In genomic region chr3:125042725-125043406, GRCh38 we compare ENCODE assay signal across 1 cellular context.
TF ChIP-seq lines count a peak whose summit lies in the region.

No MANE protein-coding gene starts in this region.

TF ChIP-seq in H1, 55 proteins besides CTCF, POLR2A, EP300 and RAD21 (continued from another document):
- TF ChIP-seq EGR1 (IDR thresholded peaks at IDR 0.05; ENCODE audit: borderline replicate concordance, low read depth, low read length), result no peak
- TF ChIP-seq TBP (IDR thresholded peaks at IDR 0.05; ENCODE audit: low read depth, low read length), result no peak
- no peak for TF ChIP-seq PHF8 (conservative IDR thresholded peaks at IDR 0.05; ENCODE audit: low read depth, low read length)
- no peak for TF ChIP-seq USF2 (IDR thresholded peaks at IDR 0.05; ENCODE audit: low read length)
- no peak for TF ChIP-seq CHD2 (IDR thresholded peaks at IDR 0.05; ENCODE audit: low read length)
- no peak for TF ChIP-seq BACH1 (IDR thresholded peaks at IDR 0.05; ENCODE audit: low read length)
- TF ChIP-seq HDAC6 (IDR thresholded peaks at IDR 0.05; ENCODE audit: low read depth, low read length), result no peak
- no peak for TF ChIP-seq CTBP2 (IDR thresholded peaks at IDR 0.05; ENCODE audit: borderline replicate concordance, insufficient read depth, insufficient read length, low read length)
- TF ChIP-seq TCF12 (IDR thresholded peaks at IDR 0.05; ENCODE audit: low read depth, low read length), result no peak
- TF ChIP-seq MAFK (IDR thresholded peaks at IDR 0.05; ENCODE audit: low read depth, low read length), result no peak
- no peak for TF ChIP-seq RBBP5 (IDR thresholded peaks at IDR 0.05; ENCODE audit: borderline replicate concordance, low read depth, low read length)
- no peak for TF ChIP-seq KDM1A (IDR thresholded peaks at IDR 0.05; ENCODE audit: borderline replicate concordance, low read length)
- TF ChIP-seq SAP30 (IDR thresholded peaks at IDR 0.05; ENCODE audit: insufficient read depth, insufficient replicate concordance, low read length), result no peak
- no peak for TF ChIP-seq YY1 (IDR thresholded peaks at IDR 0.05; ENCODE audit: low read depth, low read length)
